In the genomic region with DNA sequence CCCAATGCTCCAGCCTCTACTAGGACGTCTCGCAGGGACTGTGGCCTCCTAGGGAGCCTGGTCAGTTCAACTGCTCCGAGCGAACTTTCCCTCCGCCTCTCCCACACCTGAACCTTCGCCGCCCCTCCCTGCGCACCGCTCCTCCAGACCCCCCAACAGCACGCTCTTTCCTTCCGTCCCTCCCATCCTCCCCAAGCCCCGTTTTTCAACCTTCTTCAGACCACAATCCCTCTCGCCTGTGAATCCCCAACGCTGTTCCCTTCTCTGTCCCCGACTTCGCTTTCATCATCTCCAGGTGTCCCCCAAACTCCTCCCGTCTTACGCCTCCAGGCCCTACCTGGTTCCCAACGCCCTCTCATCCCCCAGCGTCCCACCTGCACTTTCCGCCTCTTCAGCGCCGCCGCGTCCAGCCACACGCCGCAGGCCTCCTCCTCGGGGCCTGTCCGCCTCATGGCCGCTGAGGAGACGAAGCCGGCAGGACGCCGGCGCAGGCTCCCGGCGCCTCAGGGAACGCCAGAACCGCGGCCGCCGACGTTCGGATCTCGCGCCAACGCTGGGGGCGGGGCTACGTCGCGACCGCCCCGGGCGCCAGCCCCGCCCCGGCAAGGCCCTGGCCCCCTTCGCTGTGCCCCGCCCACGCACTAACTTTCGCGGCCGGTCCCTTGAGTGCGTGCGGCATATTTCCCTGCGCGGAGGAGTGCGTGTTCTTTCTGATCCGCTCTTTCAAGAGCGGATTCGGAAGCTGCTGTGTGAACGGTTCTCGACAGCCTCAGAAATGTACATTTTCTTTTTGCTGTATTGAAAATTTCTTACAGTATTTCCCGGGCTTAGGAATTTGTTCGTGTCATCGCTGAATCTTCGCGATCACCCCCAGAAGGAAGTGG, we compare ENCODE assay signal across 8 cellular contexts. TPM values are rescaled to one million over a fixed set of nuclear protein-coding genes. Genes with fewer than 3 reads are reported as not detected.
DNase-seq lines count a peak whose midpoint lies in the region; ATAC-seq and TF ChIP-seq lines count a peak whose summit lies in the region.

Gene AUNIP (minus strand): TSS at position 552 of the 884 bp plus-strand sequence. CDS start 100 bp downstream, at position 452.

- H3K9ac ChIP-seq in colonic mucosa (ENCODE audit: low read depth in 2 of 2, low read length in 2 of 2), result peak within 1 kb of the TSS; percentile 61 to 86

- H3K27me3 ChIP-seq in colonic mucosa, result no peaks in the 10 kb centered on the region

- no peaks in the 10 kb centered on the region for H3K9me3 ChIP-seq in colonic mucosa

- no peak for TF ChIP-seq CTCF in colonic mucosa (IDR thresholded peaks at IDR 0.05)

- peaks cover 9% of the 10 kb centered on the region for H3K4me1 ChIP-seq in colonic mucosa

- intact Hi-C loops in colonic mucosa (cut with DNase I), result no loop called here

- H3K36me3 ChIP-seq in colonic mucosa, result no peaks in the 10 kb centered on the region

- H3K4me3 ChIP-seq in colonic mucosa, result peak within 1 kb of the TSS; percentile 46

- ATAC-seq in GM19023 (IDR thresholded peaks at IDR 0.05; ENCODE audit: unreplicated experiment), result peak; percentile 86
- ATAC-seq in HG03342 (IDR thresholded peaks at IDR 0.05; ENCODE audit: unreplicated experiment), result peak; percentile 84
- peak; percentile 98 for ATAC-seq in left lobe of liver

- DNase-seq in AG08396 (ENCODE audit: low spot score) (peak; percentile 99), NCI-H460 (ENCODE audit: extremely low read depth, low read depth) (peak; percentile 74), colonic mucosa (peak; percentile 89), left lobe of liver (ENCODE audit: low spot score) (peak; percentile 89)
- peak; percentile 95 for DNase-seq in activated CD4-positive, alpha-beta T cell treated with anti-CD3 and anti-CD28 coated beads for 48 hours
- peak; percentile 91 for DNase-seq in stimulated activated CD4-positive, alpha-beta T cell treated with anti-CD3 and anti-CD28 coated beads, Interleukin-1b, Interleukin-23, amount 100 ng/mL, for 48 hours

- peak within 1 kb of the TSS; percentile 58 for H3K27ac ChIP-seq in colonic mucosa

RNA-seq across cellular contexts. Expression of gene AUNIP, which starts in this region (rescaled TPM):
- total RNA-seq in NCI-H460 (2014; rRNA removed; shearing (Covaris generic)), result 7.8 and 8.8 TPM in 2 replicates
- polyA plus RNA-seq in NCI-H460 (2014; cell fraction: nucleus; rRNA removed), result 13.4 and 14.6 TPM in 2 replicates
- 1 to 10 TPM; 1.2 to 4.8 TPM for total RNA-seq in colonic mucosa
- total RNA-seq in left lobe of liver, result not detected

Comparison
In these comparisons a context has a peak if more than half of its experiments do, and no peak if none do; other contexts are left out.
1. Peak in every context shown above with its lines: DNase-seq, ATAC-seq, H3K4me3 ChIP-seq and H3K27ac ChIP-seq.
2. Peak in DNase-seq and ATAC-seq in left lobe of liver; RNA of the gene not detected or under 1 TPM.